In genomic region chr20:8858181-8858794, GRCh38 we compare ENCODE assay signal across 1 cellular context.
TF ChIP-seq lines count a peak whose summit lies in the region.

No MANE protein-coding gene starts in this region.

TF ChIP-seq in HepG2, 621 proteins besides CTCF, POLR2A, EP300 and RAD21 (continued from another document and continues in another):
- TF ChIP-seq GPBP1L1 (CRISPR knock-in tag; IDR thresholded peaks at IDR 0.05) (no peak), FOXA3 (CRISPR knock-in tag; IDR thresholded peaks at IDR 0.05) (peak; percentile 50), AHDC1 (CRISPR knock-in tag; IDR thresholded peaks at IDR 0.05; ENCODE audit: borderline replicate concordance) (0 out of 2 replicates have a peak, but pooled peaks have one; percentile 58), NR2C2 (CRISPR knock-in tag; IDR thresholded peaks at IDR 0.05; ENCODE audit: borderline replicate concordance) (peak; percentile 32; the same call in 1 of the 2 replicates), MATR3 (CRISPR knock-in tag; IDR thresholded peaks at IDR 0.05) (no peak), GLI4 (CRISPR knock-in tag; IDR thresholded peaks at IDR 0.05; ENCODE audit: borderline replicate concordance) (no peak), GABPA (IDR thresholded peaks at IDR 0.05; ENCODE audit: low read depth, low read length) (no peak), GABPA (CRISPR knock-in tag; IDR thresholded peaks at IDR 0.05; ENCODE audit: low read depth) (peak; percentile 64), NR2F6 (IDR thresholded peaks at IDR 0.05) (peak; percentile 38; the same call in 1 of the 2 replicates), NR2F6 (CRISPR knock-in tag; IDR thresholded peaks at IDR 0.05) (no peak), ZBTB38 (CRISPR knock-in tag; IDR thresholded peaks at IDR 0.05) (no peak), ONECUT2 (CRISPR knock-in tag; IDR thresholded peaks at IDR 0.05) (no peak), MBNL3 (CRISPR knock-in tag; conservative IDR thresholded peaks at IDR 0.05) (no peak), ZFP37 (CRISPR knock-in tag; IDR thresholded peaks at IDR 0.05; ENCODE audit: borderline replicate concordance) (no peak), ETV5 (CRISPR knock-in tag; IDR thresholded peaks at IDR 0.05; ENCODE audit: borderline replicate concordance) (peak; percentile 50; the same call in 1 of the 2 replicates), HNF4A (CRISPR knock-in tag; IDR thresholded peaks at IDR 0.05) (peak; percentile 64), POGZ (CRISPR knock-in tag; IDR thresholded peaks at IDR 0.05) (peak; percentile 70), ESRRA (CRISPR knock-in tag; IDR thresholded peaks at IDR 0.05; ENCODE audit: low read depth) (0 out of 2 replicates have a peak, but pooled peaks have one; percentile 45), HHEX (CRISPR knock-in tag; IDR thresholded peaks at IDR 0.05) (no peak), ZNF644 (CRISPR knock-in tag; IDR thresholded peaks at IDR 0.05; ENCODE audit: low read depth) (peak; percentile 74), NFE2 (CRISPR knock-in tag; IDR thresholded peaks at IDR 0.05) (no peak), FOXA1 (IDR thresholded peaks at IDR 0.05) (no peak), FOXA1 (CRISPR knock-in tag; IDR thresholded peaks at IDR 0.05) (0 out of 2 replicates have a peak, but pooled peaks have one; percentile 6), MED1 (CRISPR knock-in tag; IDR thresholded peaks at IDR 0.05) (0 out of 2 replicates have a peak, but pooled peaks have one; percentile 17), ZNF383 (CRISPR knock-in tag; IDR thresholded peaks at IDR 0.05; ENCODE audit: borderline replicate concordance) (0 out of 2 replicates have a peak, but pooled peaks have one; percentile 54), AKAP8 (CRISPR knock-in tag; IDR thresholded peaks at IDR 0.05) (no peak), RCOR2 (CRISPR knock-in tag; IDR thresholded peaks at IDR 0.05) (no peak), ZBTB20 (CRISPR knock-in tag; IDR thresholded peaks at IDR 0.05; ENCODE audit: borderline replicate concordance, low read depth) (0 out of 2 replicates have a peak, but pooled peaks have one; percentile 21), ZNF335 (CRISPR knock-in tag; IDR thresholded peaks at IDR 0.05) (no peak), GATAD2A (CRISPR knock-in tag; IDR thresholded peaks at IDR 0.05) (0 out of 2 replicates have a peak, but pooled peaks have one; percentile 13), ZBTB49 (CRISPR knock-in tag; IDR thresholded peaks at IDR 0.05; ENCODE audit: borderline replicate concordance) (no peak), ZMYM4 (CRISPR knock-in tag; IDR thresholded peaks at IDR 0.05) (peak; percentile 80), ZNF574 (CRISPR knock-in tag; IDR thresholded peaks at IDR 0.05) (no peak)
- TF ChIP-seq, protein P1, sequence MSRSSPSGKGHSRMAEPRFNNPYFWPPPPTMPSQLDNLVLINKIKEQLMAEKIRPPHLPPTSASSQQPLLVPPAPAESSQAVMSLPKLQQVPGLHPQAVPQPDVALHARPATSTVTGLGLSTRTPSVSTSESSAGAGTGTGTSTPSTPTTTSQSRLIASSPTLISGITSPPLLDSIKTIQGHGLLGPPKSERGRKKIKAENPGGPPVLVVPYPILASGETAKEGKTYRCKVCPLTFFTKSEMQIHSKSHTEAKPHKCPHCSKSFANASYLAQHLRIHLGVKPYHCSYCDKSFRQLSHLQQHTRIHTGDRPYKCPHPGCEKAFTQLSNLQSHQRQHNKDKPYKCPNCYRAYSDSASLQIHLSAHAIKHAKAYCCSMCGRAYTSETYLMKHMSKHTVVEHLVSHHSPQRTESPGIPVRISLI (CRISPR knock-in tag; IDR thresholded peaks at IDR 0.05; ENCODE audit: borderline replicate concordance), result 0 out of 2 replicates have a peak, but pooled peaks have one; percentile 12
- TF ChIP-seq, protein P2, sequence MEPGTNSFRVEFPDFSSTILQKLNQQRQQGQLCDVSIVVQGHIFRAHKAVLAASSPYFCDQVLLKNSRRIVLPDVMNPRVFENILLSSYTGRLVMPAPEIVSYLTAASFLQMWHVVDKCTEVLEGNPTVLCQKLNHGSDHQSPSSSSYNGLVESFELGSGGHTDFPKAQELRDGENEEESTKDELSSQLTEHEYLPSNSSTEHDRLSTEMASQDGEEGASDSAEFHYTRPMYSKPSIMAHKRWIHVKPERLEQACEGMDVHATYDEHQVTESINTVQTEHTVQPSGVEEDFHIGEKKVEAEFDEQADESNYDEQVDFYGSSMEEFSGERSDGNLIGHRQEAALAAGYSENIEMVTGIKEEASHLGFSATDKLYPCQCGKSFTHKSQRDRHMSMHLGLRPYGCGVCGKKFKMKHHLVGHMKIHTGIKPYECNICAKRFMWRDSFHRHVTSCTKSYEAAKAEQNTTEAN (CRISPR knock-in tag; conservative IDR thresholded peaks at IDR 0.05), result peak; percentile 74
- TF ChIP-seq, protein P3, sequence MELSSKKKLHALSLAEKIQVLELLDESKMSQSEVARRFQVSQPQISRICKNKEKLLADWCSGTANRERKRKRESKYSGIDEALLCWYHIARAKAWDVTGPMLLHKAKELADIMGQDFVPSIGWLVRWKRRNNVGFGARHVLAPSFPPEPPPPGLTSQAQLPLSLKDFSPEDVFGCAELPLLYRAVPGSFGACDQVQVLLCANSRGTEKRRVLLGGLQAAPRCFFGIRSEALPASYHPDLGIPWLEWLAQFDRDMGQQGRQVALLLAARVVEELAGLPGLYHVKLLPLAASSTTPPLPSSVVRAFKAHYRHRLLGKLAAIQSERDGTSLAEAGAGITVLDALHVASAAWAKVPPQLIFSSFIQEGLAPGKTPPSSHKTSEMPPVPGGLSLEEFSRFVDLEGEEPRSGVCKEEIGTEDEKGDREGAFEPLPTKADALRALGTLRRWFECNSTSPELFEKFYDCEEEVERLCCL (CRISPR knock-in tag; IDR thresholded peaks at IDR 0.05; ENCODE audit: borderline replicate concordance), result no peak
- TF ChIP-seq, protein P4, sequence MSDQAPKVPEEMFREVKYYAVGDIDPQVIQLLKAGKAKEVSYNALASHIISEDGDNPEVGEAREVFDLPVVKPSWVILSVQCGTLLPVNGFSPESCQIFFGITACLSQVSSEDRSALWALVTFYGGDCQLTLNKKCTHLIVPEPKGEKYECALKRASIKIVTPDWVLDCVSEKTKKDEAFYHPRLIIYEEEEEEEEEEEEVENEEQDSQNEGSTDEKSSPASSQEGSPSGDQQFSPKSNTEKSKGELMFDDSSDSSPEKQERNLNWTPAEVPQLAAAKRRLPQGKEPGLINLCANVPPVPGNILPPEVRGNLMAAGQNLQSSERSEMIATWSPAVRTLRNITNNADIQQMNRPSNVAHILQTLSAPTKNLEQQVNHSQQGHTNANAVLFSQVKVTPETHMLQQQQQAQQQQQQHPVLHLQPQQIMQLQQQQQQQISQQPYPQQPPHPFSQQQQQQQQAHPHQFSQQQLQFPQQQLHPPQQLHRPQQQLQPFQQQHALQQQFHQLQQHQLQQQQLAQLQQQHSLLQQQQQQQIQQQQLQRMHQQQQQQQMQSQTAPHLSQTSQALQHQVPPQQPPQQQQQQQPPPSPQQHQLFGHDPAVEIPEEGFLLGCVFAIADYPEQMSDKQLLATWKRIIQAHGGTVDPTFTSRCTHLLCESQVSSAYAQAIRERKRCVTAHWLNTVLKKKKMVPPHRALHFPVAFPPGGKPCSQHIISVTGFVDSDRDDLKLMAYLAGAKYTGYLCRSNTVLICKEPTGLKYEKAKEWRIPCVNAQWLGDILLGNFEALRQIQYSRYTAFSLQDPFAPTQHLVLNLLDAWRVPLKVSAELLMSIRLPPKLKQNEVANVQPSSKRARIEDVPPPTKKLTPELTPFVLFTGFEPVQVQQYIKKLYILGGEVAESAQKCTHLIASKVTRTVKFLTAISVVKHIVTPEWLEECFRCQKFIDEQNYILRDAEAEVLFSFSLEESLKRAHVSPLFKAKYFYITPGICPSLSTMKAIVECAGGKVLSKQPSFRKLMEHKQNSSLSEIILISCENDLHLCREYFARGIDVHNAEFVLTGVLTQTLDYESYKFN (CRISPR knock-in tag; conservative IDR thresholded peaks at IDR 0.05), result peak; percentile 50; the same call in 1 of the 2 replicates
